11 cellular contexts compared by ENCODE assay signal in genomic region chr1:117695796-117696505, GRCh38.
DNase-seq lines count a peak whose midpoint lies in the region; ATAC-seq lines count a peak whose summit lies in the region.
"Had no signal": no experiment of that assay in that cellular context is flagged by ENCODE, and none has a peak within 500 bp of the region (broad histone marks: within the 10 kb centered on the region; RNA-seq: fewer than 3 reads in every experiment).

No MANE protein-coding gene starts in this region.

- H3K9me3 ChIP-seq in GM23248 (ENCODE audit: low read depth) (no peaks in the 10 kb centered on the region), skeletal muscle tissue (ENCODE audit: control insufficient read depth in 3 of 3, low read length in 3 of 3) (no peaks in the 10 kb centered on the region)

- H3K27ac Mint-ChIP-seq in stimulated activated naive B cell treated with anti-CD40 and anti-IgM and Interleukin-4, amounts not matched to agents 10 μg/mL and 1 μg/mL and 100 μg/mL, for 72 hours = no peak overlapping the region
- H3K27ac Mint-ChIP-seq: type B pancreatic cell had no signal

- H3K36me3 Mint-ChIP-seq in stimulated activated naive B cell treated with anti-CD40 and anti-IgM and Interleukin-4, amounts not matched to agents 10 μg/mL and 1 μg/mL and 100 μg/mL, for 72 hours = no peaks in the 10 kb centered on the region
- H3K36me3 Mint-ChIP-seq: type B pancreatic cell had no signal

- WGBS in GM23248 (ENCODE audit: low coverage in 1 of 2, low lambda C conversion rate in 2 of 2, missing lambda C conversion rate in 2 of 2), 2 experiments = 6 to 11% methylated on average over 9 of the region's 9 CpGs

- in situ Hi-C loops in GM23248 (cut with MboI) = no loop called here
- in situ Hi-C loops in KBM-7 (cut with MboI; ENCODE audit: low pct_unique_long_range_greater_than_20kb, low sequenced_read_pairs) = no loop called here

- H3K27ac ChIP-seq in GM23248 = peak overlapping the region; percentile 99
- peak overlapping the region; percentile 21 for H3K27ac ChIP-seq in caudate nucleus (ENCODE audit: low read depth, low read length)
- peak overlapping the region; percentile 71 for H3K27ac ChIP-seq in skeletal muscle tissue (ENCODE audit: low read depth, low read length)

- no peaks in the 10 kb centered on the region for H3K79me2 ChIP-seq in GM23248 (ENCODE audit: insufficient read depth)

- H3K9me3 Mint-ChIP-seq in stimulated activated naive B cell treated with anti-CD40 and anti-IgM and Interleukin-4, amounts not matched to agents 10 μg/mL and 1 μg/mL and 100 μg/mL, for 72 hours = peaks cover 0 to 1% of the 10 kb centered on the region in 2 donors
- H3K9me3 Mint-ChIP-seq: type B pancreatic cell had no signal

- no peaks in the 10 kb centered on the region for H4K20me1 ChIP-seq in GM23248 (ENCODE audit: insufficient read depth)

- H3K4me2 ChIP-seq in GM23248 (ENCODE audit: unreplicated experiment) = peak overlapping the region; percentile 78

- no peak for ATAC-seq in stimulated activated naive B cell treated with anti-CD40 and anti-IgM and Interleukin-4, amounts not matched to agents 10 μg/mL and 1 μg/mL and 100 μg/mL, for 72 hours (replicated peaks)
- ATAC-seq in GM21825 (IDR thresholded peaks at IDR 0.05; ENCODE audit: unreplicated experiment) = no peak

- peaks cover 16 to 20% of the 10 kb centered on the region in 2 donors for H3K27me3 Mint-ChIP-seq in stimulated activated naive B cell treated with anti-CD40 and anti-IgM and Interleukin-4, amounts not matched to agents 10 μg/mL and 1 μg/mL and 100 μg/mL, for 72 hours

- no peak overlapping the region for H3K4me3 Mint-ChIP-seq in stimulated activated naive B cell treated with anti-CD40 and anti-IgM and Interleukin-4, amounts not matched to agents 10 μg/mL and 1 μg/mL and 100 μg/mL, for 72 hours
- H3K4me3 Mint-ChIP-seq: type B pancreatic cell had no signal

- H3K27me3 ChIP-seq in GM23248 (replicated peaks; ENCODE audit: insufficient read depth) (no peaks in the 10 kb centered on the region), skeletal muscle tissue (ENCODE audit: control insufficient read depth in 3 of 3, insufficient read depth in 3 of 3, low read length in 3 of 3) (no peaks in the 10 kb centered on the region)

- H3K4me3 ChIP-seq in GM23248 (peak overlapping the region; percentile 68), skeletal muscle tissue (ENCODE audit: low read length in 3 of 3) (peak overlapping the region in 2 of 3 donors; percentile 18 to 24)

- peak overlapping the region; percentile 83 for H2AFZ ChIP-seq in GM23248

- peaks cover 1 to 6% of the 10 kb centered on the region in 2 donors for H3K4me1 Mint-ChIP-seq in stimulated activated naive B cell treated with anti-CD40 and anti-IgM and Interleukin-4, amounts not matched to agents 10 μg/mL and 1 μg/mL and 100 μg/mL, for 72 hours

- H3K9ac ChIP-seq in GM23248 (peak overlapping the region; percentile 85), skeletal muscle tissue (ENCODE audit: low read depth in 1 of 3, low read length in 3 of 3) (no peak overlapping the region)

- H3K36me3 ChIP-seq in GM23248 (ENCODE audit: low read depth) (no peaks in the 10 kb centered on the region), skeletal muscle tissue (ENCODE audit: control insufficient read depth in 3 of 3, insufficient read depth in 3 of 3, low read length in 3 of 3) (no peaks in the 10 kb centered on the region)

- DNase-seq in GM23248 (peak; percentile 98), caudate nucleus (lab: John Stamatoyannopoulos, UW) (peak in 1 of 61 donors; percentile 16), iris pigment epithelial cell (ENCODE audit: low read depth) (peak; percentile 95), NCI-H345 treated with DMSO at 0.1 percent for 48 hours (lab: John Stamatoyannopoulos, UW; ENCODE audit: unreplicated experiment) (no peak), KBM-7 (no peak)
- no peak for DNase-seq in stimulated activated naive B cell treated with anti-CD40 and anti-IgM and Interleukin-4, amounts not matched to agents 10 μg/mL and 1 μg/mL and 100 μg/mL, for 72 hours
- DNase-seq: DMS53, NCI-H2107 had no signal

- peaks cover 29% of the 10 kb centered on the region for H3F3A ChIP-seq in GM23248 (ENCODE audit: insufficient read depth)

- no peaks in the 10 kb centered on the region for H3K9me2 ChIP-seq in GM23248 (ENCODE audit: insufficient read depth)

- H3K4me1 ChIP-seq in GM23248 (ENCODE audit: insufficient read depth) (peaks cover 38% of the 10 kb centered on the region), skeletal muscle tissue (ENCODE audit: control insufficient read depth in 3 of 3, insufficient read depth in 3 of 3, low read length in 3 of 3) (peaks cover 3 to 6% (median 3%) of the 10 kb centered on the region in 3 donors)

Comparison
In these comparisons a context has a peak if more than half of its experiments do, and no peak if none do; other contexts are left out.
1. DNase-seq: peak in GM23248 (single experiment) and iris pigment epithelial cell (single experiment); none in NCI-H345 treated with DMSO at 0.1 percent for 48 hours (single experiment), stimulated activated naive B cell treated with anti-CD40 and anti-IgM and Interleukin-4, amounts not matched to agents 10 μg/mL and 1 μg/mL and 100 μg/mL, for 72 hours (single experiment) and KBM-7 (single experiment).
2. H3K27ac ChIP-seq: peak in every context shown above with its lines; median percentile 99 in GM23248; 71 in skeletal muscle tissue; 21 in caudate nucleus.